8 cellular contexts compared by ENCODE assay signal in the genomic region with DNA sequence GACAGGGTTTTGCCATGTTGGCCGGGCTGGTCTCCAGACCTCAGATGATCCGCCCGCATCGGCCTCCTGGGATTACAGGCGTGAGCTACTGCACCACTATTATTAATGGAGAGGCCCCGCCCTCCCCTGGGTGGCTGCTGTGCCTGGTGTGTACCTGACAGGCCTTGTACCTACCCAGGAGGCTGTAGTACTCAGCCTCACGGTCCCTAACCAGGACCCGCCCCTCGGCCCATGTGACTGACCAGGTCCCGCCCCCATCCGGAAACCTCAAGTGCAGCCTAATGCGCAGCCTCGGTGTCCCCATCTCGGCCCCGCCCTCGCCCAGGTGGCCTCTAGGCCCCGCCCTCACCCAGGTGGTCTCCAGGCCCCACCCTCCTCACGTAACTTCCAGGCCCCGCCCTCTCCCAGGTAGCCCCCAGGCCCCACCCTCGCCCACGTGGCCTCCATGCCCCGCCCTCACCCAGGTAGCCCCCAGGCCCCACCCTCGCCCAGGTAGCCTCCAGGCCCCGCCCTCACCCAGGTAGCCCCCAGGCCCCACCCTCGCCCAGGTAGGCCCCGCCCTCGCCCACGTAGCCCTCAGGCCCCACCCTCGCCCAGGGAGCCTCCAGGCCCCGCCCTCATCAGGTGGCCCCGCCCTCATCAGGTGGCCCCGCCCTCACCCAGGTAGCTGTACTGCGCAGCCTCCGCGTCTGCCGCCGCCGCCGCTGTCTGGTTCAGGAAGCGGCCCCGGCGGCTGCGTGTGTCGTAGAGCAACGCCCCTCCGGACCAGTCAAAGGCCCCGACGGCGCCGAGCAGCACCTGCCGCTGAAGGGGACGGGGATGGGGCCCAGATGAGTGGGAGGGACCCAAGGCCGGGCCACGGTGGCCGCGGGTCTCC. TPM values are rescaled to one million over a fixed set of nuclear protein-coding genes. Genes with fewer than 3 reads are reported as not detected.
DNase-seq lines count a peak whose midpoint lies in the region; ATAC-seq and TF ChIP-seq lines count a peak whose summit lies in the region.

No MANE protein-coding gene starts in this region.

- H3K4me3 Mint-ChIP-seq in activated naive CD8-positive, alpha-beta T cell treated with anti-CD3 and anti-CD28 coated beads, Interleukin-2, amount 50 U/mL, for 24 hours, result no peak overlapping the region

- peaks cover 6% of the 10 kb centered on the region for H3K9me3 Mint-ChIP-seq in activated naive CD8-positive, alpha-beta T cell treated with anti-CD3 and anti-CD28 coated beads, Interleukin-2, amount 50 U/mL, for 24 hours

- no peak overlapping the region for H3K27ac ChIP-seq in Panc1 (ENCODE audit: low read length)
- H3K27ac ChIP-seq in Karpas-422 (ENCODE audit: low read length), result no peak overlapping the region

- peaks cover 26% of the 10 kb centered on the region for H3K4me1 Mint-ChIP-seq in activated naive CD8-positive, alpha-beta T cell treated with anti-CD3 and anti-CD28 coated beads, Interleukin-2, amount 50 U/mL, for 24 hours

- no peaks in the 10 kb centered on the region for H3K9me2 ChIP-seq in Karpas-422 (replicated peaks; ENCODE audit: insufficient read depth, low read length)

- H3K4me3 ChIP-seq in Panc1 (ENCODE audit: low read depth in 2 of 2, low read length in 2 of 2) (peak overlapping the region; percentile 9 to 24; a peak in 1 of 4 replicates), Karpas-422 (ENCODE audit: low read length) (no peak overlapping the region)

- no TSS peak for BruUV-seq in Panc1 (replicated peaks; lab: Mats Ljungman, UMichigan)

- CTCF ChIA-PET in HEK293T (lab: Yijun Ruan, JAX), result no interaction called here
- CTCF ChIA-PET in Panc1 (lab: Charles Lee), result interaction anchor here (0.7 to 1.2 kb wide), 2 partner anchors 17 to 53 kb away, joined by 3 to 9 read pairs; no protein-coding TSS in a partner anchor

- DNase-seq in HEK293T (ENCODE audit: extremely low spot score), result peak; percentile 90
- no peak for DNase-seq in Panc1 (ENCODE audit: low read depth, low spot score)
- DNase-seq in activated naive CD8-positive, alpha-beta T cell treated with anti-CD3 and anti-CD28 coated beads, Interleukin-2, amount 50 U/mL, for 24 hours, result peak; percentile 68
- DNase-seq in left kidney (ENCODE audit: low read depth, low spot score), result peak; percentile 93
- peak; percentile 36 for DNase-seq in stimulated activated CD8-positive, alpha-beta memory T cell treated with anti-CD3 and anti-CD28 coated beads, Interleukin-12 subunit alpha, Interleukin-12 subunit beta, amount 100 ng/mL, for 4 hours (ENCODE audit: low read depth)
- no peak for DNase-seq in GOT3 (lab: John Stamatoyannopoulos, UW)
- DNase-seq in Karpas-422, result no peak

- peaks cover 6% of the 10 kb centered on the region for H3K36me3 Mint-ChIP-seq in activated naive CD8-positive, alpha-beta T cell treated with anti-CD3 and anti-CD28 coated beads, Interleukin-2, amount 50 U/mL, for 24 hours (ENCODE audit: low read depth)

- no peak overlapping the region for H2AFZ ChIP-seq in Karpas-422 (ENCODE audit: low read length)

- peaks cover 4% of the 10 kb centered on the region for H3K27me3 Mint-ChIP-seq in activated naive CD8-positive, alpha-beta T cell treated with anti-CD3 and anti-CD28 coated beads, Interleukin-2, amount 50 U/mL, for 24 hours

- intact Hi-C loops in Panc1 (cut with micrococcal nuclease; ENCODE audit: unreplicated experiment), result no loop called here

- H3K36me3 ChIP-seq in Panc1 (ENCODE audit: control insufficient read depth, insufficient read depth, low read length) (no peaks in the 10 kb centered on the region), Karpas-422 (ENCODE audit: insufficient read depth, low read length) (no peaks in the 10 kb centered on the region)

- POLR2A ChIA-PET in HEK293T (lab: Yijun Ruan, JAX), result no interaction called here
- POLR2A ChIA-PET in Panc1 (lab: Charles Lee), result interaction anchor here (0.5 kb wide), 1 partner anchor 822 kb away, joined by 3 read pairs; no protein-coding TSS in a partner anchor

- H3K27me3 ChIP-seq in Panc1 (ENCODE audit: control insufficient read depth, insufficient read depth, low read length) (no peaks in the 10 kb centered on the region), Karpas-422 (ENCODE audit: low read length) (no peaks in the 10 kb centered on the region)

- H3K9me3 ChIP-seq in Panc1 (ENCODE audit: control insufficient read depth, insufficient read depth, low read depth, low read length) (peaks cover 4% of the 10 kb centered on the region; the same call in 1 of the 2 replicates), Karpas-422 (ENCODE audit: low read length) (no peaks in the 10 kb centered on the region; the same call in 1 of the 2 replicates)

- H3K4me1 ChIP-seq in Panc1 (ENCODE audit: control insufficient read depth, insufficient read depth, low read length) (no peaks in the 10 kb centered on the region), Karpas-422 (ENCODE audit: low read length) (no peaks in the 10 kb centered on the region)

- in situ Hi-C loops in Panc1 (cut with HindIII; ENCODE audit: low pct_unique_long_range_greater_than_20kb, low sequenced_read_pairs), result no loop called here

- no peak overlapping the region for H3K9ac ChIP-seq in Karpas-422 (ENCODE audit: low read length)

- no peak overlapping the region for H3K27ac Mint-ChIP-seq in activated naive CD8-positive, alpha-beta T cell treated with anti-CD3 and anti-CD28 coated beads, Interleukin-2, amount 50 U/mL, for 24 hours

- H3K79me2 ChIP-seq in Karpas-422 (ENCODE audit: low read length), result no peaks in the 10 kb centered on the region

- H3K4me2 ChIP-seq in Karpas-422 (ENCODE audit: low read depth, low read length, poor library complexity, severe bottlenecking), result no peak overlapping the region

- TF ChIP-seq CTCF in Panc1 (IDR thresholded peaks at IDR 0.05), result no peak

- peak; percentile 86 for ATAC-seq in Panc1
- ATAC-seq in activated naive CD8-positive, alpha-beta T cell treated with anti-CD3 and anti-CD28 coated beads, Interleukin-2, amount 50 U/mL, for 24 hours, result peak; percentile 71
- ATAC-seq in GM21528 (IDR thresholded peaks at IDR 0.05; ENCODE audit: low FRiP score, unreplicated experiment), result no peak

- no peaks in the 10 kb centered on the region for H4K20me1 ChIP-seq in Karpas-422 (ENCODE audit: insufficient read depth, low read depth, low read length)

TF ChIP-seq in HEK293T, 16 proteins besides CTCF, POLR2A, EP300 and RAD21:
- TF ChIP-seq ZNF384 (IDR thresholded peaks at IDR 0.05), result no peak
- no peak for TF ChIP-seq HDGF (IDR thresholded peaks at IDR 0.05; ENCODE audit: borderline replicate concordance)
- TF ChIP-seq FOXK2 (IDR thresholded peaks at IDR 0.05), result no peak
- no peak for TF ChIP-seq SP1 (IDR thresholded peaks at IDR 0.05)
- no peak for TF ChIP-seq BHLHE40 (IDR thresholded peaks at IDR 0.05; ENCODE audit: borderline replicate concordance)
- no peak for TF ChIP-seq ELF4 (IDR thresholded peaks at IDR 0.05)
- no peak for TF ChIP-seq FOXA1 (IDR thresholded peaks at IDR 0.05)
- no peak for TF ChIP-seq CTBP1 (IDR thresholded peaks at IDR 0.05; ENCODE audit: borderline replicate concordance)
- no peak for TF ChIP-seq FOXM1 (IDR thresholded peaks at IDR 0.05; ENCODE audit: borderline replicate concordance)
- no peak for TF ChIP-seq NFRKB (IDR thresholded peaks at IDR 0.05)
- no peak for TF ChIP-seq LEF1 (IDR thresholded peaks at IDR 0.05; ENCODE audit: borderline replicate concordance)

RNA-seq across cellular contexts. Expression of a gene that starts 31.0 kb away (rescaled TPM):
- total RNA-seq in Panc1 (2021; ENCODE audit: unreplicated experiment), result 10.6 TPM
- polyA plus RNA-seq in Panc1 (2012; ENCODE audit: insufficient read length), result 2.9 TPM
- total RNA-seq in Karpas-422 (2014; rRNA removed; shearing (Covaris generic); ENCODE audit: low replicate concordance), result 17.5 and 20.3 TPM in 2 replicates

RNA-seq across cellular contexts. Expression of a gene that starts 46.3 kb away (rescaled TPM):
- 20.9 TPM for total RNA-seq in Panc1 (2021; ENCODE audit: unreplicated experiment)
- 23.0 TPM for polyA plus RNA-seq in Panc1 (2012; ENCODE audit: insufficient read length)
- total RNA-seq in Karpas-422 (2014; rRNA removed; shearing (Covaris generic); ENCODE audit: low replicate concordance), result 20.6 and 51.3 TPM in 2 replicates

RNA-seq across cellular contexts. Expression of a gene that starts 58.7 kb away (rescaled TPM):
- 14.9 TPM for total RNA-seq in Panc1 (2021; ENCODE audit: unreplicated experiment)
- 24.5 TPM for polyA plus RNA-seq in Panc1 (2012; ENCODE audit: insufficient read length)
- total RNA-seq in Karpas-422 (2014; rRNA removed; shearing (Covaris generic); ENCODE audit: low replicate concordance), result 60.4 and 86.1 TPM in 2 replicates

Comparison
In these comparisons a context has a peak if more than half of its experiments do, and no peak if none do; other contexts are left out.
1. DNase-seq: peak in HEK293T (single experiment), activated naive CD8-positive, alpha-beta T cell treated with anti-CD3 and anti-CD28 coated beads, Interleukin-2, amount 50 U/mL, for 24 hours (single experiment), left kidney (single experiment) and stimulated activated CD8-positive, alpha-beta memory T cell treated with anti-CD3 and anti-CD28 coated beads, Interleukin-12 subunit alpha, Interleukin-12 subunit beta, amount 100 ng/mL, for 4 hours (single experiment); none in Panc1 (single experiment), GOT3 (single experiment) and Karpas-422 (single experiment).